ENCODE assay signal across 21 cellular contexts in genomic region chr18:26074256-26074655, GRCh38. TPM values are rescaled to one million over a fixed set of nuclear protein-coding genes. Genes with fewer than 3 reads are reported as not detected.
DNase-seq lines count a peak whose midpoint lies in the region; ATAC-seq, FAIRE-seq and TF ChIP-seq lines count a peak whose summit lies in the region.
"Had no signal": no experiment of that assay in that cellular context is flagged by ENCODE, and none has a peak within 500 bp of the region (broad histone marks: within the 10 kb centered on the region; RNA-seq: fewer than 3 reads in every experiment).

No MANE protein-coding gene starts in this region.

- ATAC-seq in IMR-90 (ENCODE audit: low read depth) (no peak; the same call in 1 of the 2 replicates), Panc1 (no peak), pancreas (peak in 2 of 4 donors; percentile 8 to 36)
- no peak for ATAC-seq in stimulated activated naive B cell treated with anti-CD40 and anti-IgM and Interleukin-4, amounts not matched to agents 10 μg/mL and 1 μg/mL and 100 μg/mL, for 72 hours (replicated peaks)

- no peak overlapping the region for H2BK15ac ChIP-seq in IMR-90 (ENCODE audit: low read depth, low read length)

- TF ChIP-seq CTCF in IMR-90 (conservative IDR thresholded peaks at IDR 0.05; ENCODE audit: low read depth, low read length) = no peak
- TF ChIP-seq CTCF in Panc1 (IDR thresholded peaks at IDR 0.05) = no peak
- TF ChIP-seq CTCF in pancreas (IDR thresholded peaks at IDR 0.05) = no peak

- H2AK9ac ChIP-seq in IMR-90 (replicated peaks; ENCODE audit: low read depth, low read length, poor library complexity) = no peak overlapping the region

- H3K79me1 ChIP-seq in IMR-90 (ENCODE audit: low read depth in 1 of 2, low read length in 2 of 2) = peaks cover 18 to 29% of the 10 kb centered on the region in 2 experiments; a peak in 3 of 4 replicates

- H3K36me3 ChIP-seq in IMR-90 (ENCODE audit: control insufficient read depth, insufficient read depth, low read length) = peaks cover 10% of the 10 kb centered on the region
- peaks cover 41% of the 10 kb centered on the region for H3K36me3 ChIP-seq in Panc1 (ENCODE audit: control insufficient read depth, insufficient read depth, low read length)
- peaks cover 0 to 19% (median 0%) of the 10 kb centered on the region in 3 donors for H3K36me3 ChIP-seq in pancreas
- H3K36me3 ChIP-seq: BE2C had no signal

- TF ChIP-seq RAD21 in IMR-90 (IDR thresholded peaks at IDR 0.05; ENCODE audit: low read length) = no peak

- POLR2A ChIA-PET in IMR-90 (lab: Charles Lee; ENCODE audit: unreplicated experiment) = no interaction called here
- POLR2A ChIA-PET in Panc1 (lab: Charles Lee) = no interaction called here

- no peak overlapping the region for H2AK5ac ChIP-seq in IMR-90 (ENCODE audit: low read depth, low read length)

- BruUV-seq in IMR-90 (replicated peaks; lab: Mats Ljungman, UMichigan) (no TSS peak), Panc1 (replicated peaks; lab: Mats Ljungman, UMichigan) (no TSS peak)

- no peak overlapping the region for H3K4me3 Mint-ChIP-seq in stimulated activated naive B cell treated with anti-CD40 and anti-IgM and Interleukin-4, amounts not matched to agents 10 μg/mL and 1 μg/mL and 100 μg/mL, for 72 hours
- H3K4me3 Mint-ChIP-seq: CD4-positive, alpha-beta T cell; IgD-negative memory B cell had no signal

- CTCF ChIA-PET in IMR-90 (lab: Yijun Ruan, JAX) (no interaction called here), Panc1 (lab: Charles Lee) (no interaction called here)

- in situ Hi-C loops in IMR-90 (cut with MboI; ENCODE audit: low sequenced_read_pairs) = no loop called here
- in situ Hi-C loops in Panc1 (cut with HindIII; ENCODE audit: low pct_unique_long_range_greater_than_20kb, low sequenced_read_pairs) = no loop called here

- no peaks in the 10 kb centered on the region for H3K27me3 ChIP-seq in IMR-90 (ENCODE audit: control insufficient read depth, insufficient read depth, low read length)
- H3K27me3 ChIP-seq in Panc1 (ENCODE audit: control insufficient read depth, insufficient read depth, low read length) = no peaks in the 10 kb centered on the region
- no peaks in the 10 kb centered on the region for H3K27me3 ChIP-seq in pancreas
- H3K27me3 ChIP-seq: BE2C, Peyer's patch had no signal

- H2AFZ ChIP-seq in IMR-90 (replicated peaks; ENCODE audit: low read length, poor library complexity) = no peak overlapping the region

- H3K27ac ChIP-seq in IMR-90 (ENCODE audit: insufficient read depth, low read length) = no peak overlapping the region
- H3K27ac ChIP-seq in Panc1 (ENCODE audit: low read length) = peak overlapping the region; percentile 62; the same call in 1 of the 2 replicates
- no peak overlapping the region for H3K27ac ChIP-seq in pancreas
- H3K27ac ChIP-seq: Peyer's patch had no signal

- peaks cover 10 to 26% of the 10 kb centered on the region in 2 donors for H3K4me1 Mint-ChIP-seq in stimulated activated naive B cell treated with anti-CD40 and anti-IgM and Interleukin-4, amounts not matched to agents 10 μg/mL and 1 μg/mL and 100 μg/mL, for 72 hours

- no peak overlapping the region for H3K27ac Mint-ChIP-seq in stimulated activated naive B cell treated with anti-CD40 and anti-IgM and Interleukin-4, amounts not matched to agents 10 μg/mL and 1 μg/mL and 100 μg/mL, for 72 hours
- H3K27ac Mint-ChIP-seq: CD4-positive, alpha-beta T cell; IgD-negative memory B cell had no signal

- H3K9me3 ChIP-seq in IMR-90 (ENCODE audit: control insufficient read depth, insufficient read depth, low read length) (peaks cover 3% of the 10 kb centered on the region), Panc1 (ENCODE audit: control insufficient read depth, insufficient read depth, low read depth, low read length) (peaks cover 9% of the 10 kb centered on the region; the same call in 1 of the 2 replicates), pancreas (no peaks in the 10 kb centered on the region)
- H3K9me3 ChIP-seq: BE2C had no signal

- no CpG with 5 or more reads among the region's 2 CpGs for WGBS in IMR-90 (ENCODE audit: extremely low coverage in 2 of 2, insufficient read length in 1 of 2), 2 experiments
- 55 to 64% methylated on average over 2 of the region's 2 CpGs for WGBS in pancreas, 2 donors

- no peak overlapping the region for H3K9ac ChIP-seq in IMR-90 (ENCODE audit: low read depth, low read length)

- dilution Hi-C loops in IMR-90 (cut with HindIII; ENCODE audit: low sequenced_read_pairs, unreplicated experiment) = no loop called here

- peak overlapping the region; percentile 10; the same call in 1 of the 2 replicates for H3K4me2 ChIP-seq in IMR-90 (ENCODE audit: low read depth, low read length)

- H3K9me3 Mint-ChIP-seq in stimulated activated naive B cell treated with anti-CD40 and anti-IgM and Interleukin-4, amounts not matched to agents 10 μg/mL and 1 μg/mL and 100 μg/mL, for 72 hours = no peaks in the 10 kb centered on the region
- H3K9me3 Mint-ChIP-seq: IgD-negative memory B cell had no signal

- H4K91ac ChIP-seq in IMR-90 (ENCODE audit: insufficient read depth, low read depth, low read length) = no peak overlapping the region

- H2BK20ac ChIP-seq in IMR-90 (ENCODE audit: low read depth, low read length) = no peak overlapping the region

- H3K23ac ChIP-seq in IMR-90 (ENCODE audit: low read depth, low read length) = no peak overlapping the region

- H4K5ac ChIP-seq in IMR-90 (ENCODE audit: low read depth, low read length) = no peak overlapping the region

- H3K4me3 ChIP-seq in IMR-90 (ENCODE audit: insufficient read depth, low read depth, low read length) = no peak overlapping the region
- no peak overlapping the region for H3K4me3 ChIP-seq in Panc1 (ENCODE audit: low read depth in 2 of 2, low read length in 2 of 2)
- no peak overlapping the region for H3K4me3 ChIP-seq in pancreas
- H3K4me3 ChIP-seq: Peyer's patch, SK-N-MC had no signal

- H3K18ac ChIP-seq in IMR-90 (ENCODE audit: low read depth, low read length) = no peak overlapping the region

- H3K9me1 ChIP-seq in IMR-90 (ENCODE audit: insufficient read depth, low read length) = no peaks in the 10 kb centered on the region

- no peak for TF ChIP-seq POLR2A in IMR-90 (IDR thresholded peaks at IDR 0.05; ENCODE audit: low read depth, low read length)

- H2BK5ac ChIP-seq in IMR-90 (ENCODE audit: low read depth, low read length, poor library complexity, severe bottlenecking) = no peak overlapping the region

- H3K27me3 Mint-ChIP-seq in stimulated activated naive B cell treated with anti-CD40 and anti-IgM and Interleukin-4, amounts not matched to agents 10 μg/mL and 1 μg/mL and 100 μg/mL, for 72 hours = no peaks in the 10 kb centered on the region
- H3K27me3 Mint-ChIP-seq: CD4-positive, alpha-beta T cell; IgD-negative memory B cell had no signal

- H3K4ac ChIP-seq in IMR-90 (ENCODE audit: low read depth, low read length) = no peak overlapping the region

- no peak for DNase-seq in IMR-90
- no peak for DNase-seq in Panc1 (ENCODE audit: low read depth, low spot score)
- DNase-seq in pancreas = no peak
- no peak for DNase-seq in DMS53 treated with DMSO at 0.1 percent for 48 hours (lab: John Stamatoyannopoulos, UW; ENCODE audit: unreplicated experiment)
- no peak for DNase-seq in stimulated activated naive B cell treated with anti-CD40 and anti-IgM and Interleukin-4, amounts not matched to agents 10 μg/mL and 1 μg/mL and 100 μg/mL, for 72 hours
- DNase-seq in DMS53 (lab: John Stamatoyannopoulos, UW) = no peak
- DNase-seq: BE2C; Calu3; CD4-positive, alpha-beta T cell; DND-41; NCI-H187 treated with DMSO at 0.1 percent for 48 hours; NCI-H345; Peyer's patch; Right ventricle myocardium superior had no signal

- H2BK120ac ChIP-seq in IMR-90 (ENCODE audit: low read depth, low read length) = no peak overlapping the region

- H3K4me1 ChIP-seq in IMR-90 (ENCODE audit: control insufficient read depth, insufficient read depth, low read length) = peaks cover 2% of the 10 kb centered on the region; the same call in 1 of the 2 replicates
- H3K4me1 ChIP-seq in Panc1 (ENCODE audit: control insufficient read depth, insufficient read depth, low read length) = peaks cover 15% of the 10 kb centered on the region; the same call in 1 of the 2 replicates
- peaks cover 11 to 19% (median 17%) of the 10 kb centered on the region in 3 donors for H3K4me1 ChIP-seq in pancreas
- H3K4me1 ChIP-seq: BE2C, Peyer's patch had no signal

- H3K14ac ChIP-seq in IMR-90 (replicated peaks; ENCODE audit: low read depth, low read length) = no peak overlapping the region

- no peak overlapping the region for H3K56ac ChIP-seq in IMR-90 (ENCODE audit: extremely low read depth, insufficient read depth, low read length)

- peak; percentile 90 for FAIRE-seq in colon (lab: Jason Lieb, UNC)
- FAIRE-seq in pancreas (lab: Jason Lieb, UNC) = peak; percentile 76
- FAIRE-seq: GM12891, H1 had no signal

- H4K8ac ChIP-seq in IMR-90 (ENCODE audit: low read depth in 2 of 2, low read length in 2 of 2) = no peak overlapping the region

- intact Hi-C loops in IMR-90 (cut with micrococcal nuclease) (loop anchor here (5.0 kb wide), 1 partner anchor 47 kb away; no protein-coding TSS in a partner anchor), Panc1 (cut with micrococcal nuclease; ENCODE audit: unreplicated experiment) (no loop called here), pancreas (cut with DNase I) (no loop called here)

- peaks cover 26 to 48% of the 10 kb centered on the region in 2 donors for H3K36me3 Mint-ChIP-seq in stimulated activated naive B cell treated with anti-CD40 and anti-IgM and Interleukin-4, amounts not matched to agents 10 μg/mL and 1 μg/mL and 100 μg/mL, for 72 hours

- H4K20me1 ChIP-seq in IMR-90 (ENCODE audit: insufficient read depth, low read length) = peaks cover 3% of the 10 kb centered on the region; the same call in 1 of the 2 replicates

TF ChIP-seq in IMR-90, 13 proteins besides CTCF, POLR2A, EP300 and RAD21 (continues in another document):
- no peak for TF ChIP-seq MAZ (IDR thresholded peaks at IDR 0.05; ENCODE audit: borderline replicate concordance, low read depth, low read length)
- TF ChIP-seq RFX5 (IDR thresholded peaks at IDR 0.05; ENCODE audit: low read depth, low read length) = no peak
- no peak for TF ChIP-seq FOS (IDR thresholded peaks at IDR 0.05; ENCODE audit: low read depth, low read length)

RNA-seq across cellular contexts. Expression of gene SS18, which starts 16.2 kb away (rescaled TPM):
- total RNA-seq in IMR-90 (2012; rRNA removed) (171 and 242 TPM in 2 replicates), Panc1 (2021; ENCODE audit: unreplicated experiment) (99.1 TPM), pancreas (10 to 100 TPM; 18.4 to 38.0 (median 20.2) TPM)
- polyA plus RNA-seq in IMR-90 (2012; rRNA removed) (112 and 116 TPM in 2 replicates), pancreas (10 to 100 TPM; 17.0 to 36.2 TPM)
- polyA plus RNA-seq in IMR-90 (2012; cell fraction: cytosol; rRNA removed) = 33.1 and 53.2 TPM in 2 replicates
- polyA plus RNA-seq in IMR-90 (2012; cell fraction: nucleus; rRNA removed; ENCODE audit: low replicate concordance) = 182 and 391 TPM in 2 replicates
- polyA plus RNA-seq in Panc1 (2012; ENCODE audit: insufficient read length) = 90.0 TPM

RNA-seq across cellular contexts. Expression of gene PSMA8, which starts 59.4 kb away (rescaled TPM):
- total RNA-seq in IMR-90 (2012; rRNA removed) = not detected in 2 replicates
- not detected in 2 replicates for polyA plus RNA-seq in IMR-90 (2012; rRNA removed)
- polyA plus RNA-seq in IMR-90 (2012; cell fraction: cytosol; rRNA removed) = not detected in 2 replicates
- not detected in 2 replicates for polyA plus RNA-seq in IMR-90 (2012; cell fraction: nucleus; rRNA removed; ENCODE audit: low replicate concordance)
- total RNA-seq in Panc1 (2021; ENCODE audit: unreplicated experiment) = not detected
- not detected for polyA plus RNA-seq in Panc1 (2012; ENCODE audit: insufficient read length)
- not detected for total RNA-seq in pancreas
- polyA plus RNA-seq in pancreas = not detected
- total RNA-seq: Calu3, H1, HT1080, Peyer's patch had no signal
- polyA plus RNA-seq: AG04450, H1 had no signal
